ENCODE assay signal across 1 cellular context in genomic region chr1:40794915-40795715, GRCh38.
TF ChIP-seq lines count a peak whose summit lies in the region.

No MANE protein-coding gene starts in this region.

TF ChIP-seq in K562, 482 proteins besides CTCF, POLR2A, EP300 and RAD21:
- TF ChIP-seq NBN (IDR thresholded peaks at IDR 0.05; ENCODE audit: low read depth) (no peak), MYC (IDR thresholded peaks at IDR 0.05; ENCODE audit: low read depth, low read length) (no peak), MYC (CRISPR knock-in tag; IDR thresholded peaks at IDR 0.05; ENCODE audit: borderline replicate concordance, low read depth) (no peak), BCOR (IDR thresholded peaks at IDR 0.05) (0 out of 2 replicates have a peak, but pooled peaks have one; percentile 39), ZFP36 (IDR thresholded peaks at IDR 0.05; ENCODE audit: low read depth, low read length, partially characterized antibody) (peak; percentile 72), RBM25 (IDR thresholded peaks at IDR 0.05; ENCODE audit: low read depth, low read length, severe bottlenecking) (peak; percentile 54), IRF2 (CRISPR knock-in tag; IDR thresholded peaks at IDR 0.05) (no peak)
TF ChIP-seq in K562: peak in this region for 3.
